ENCODE assay signal across 27 cellular contexts in the genomic region with DNA sequence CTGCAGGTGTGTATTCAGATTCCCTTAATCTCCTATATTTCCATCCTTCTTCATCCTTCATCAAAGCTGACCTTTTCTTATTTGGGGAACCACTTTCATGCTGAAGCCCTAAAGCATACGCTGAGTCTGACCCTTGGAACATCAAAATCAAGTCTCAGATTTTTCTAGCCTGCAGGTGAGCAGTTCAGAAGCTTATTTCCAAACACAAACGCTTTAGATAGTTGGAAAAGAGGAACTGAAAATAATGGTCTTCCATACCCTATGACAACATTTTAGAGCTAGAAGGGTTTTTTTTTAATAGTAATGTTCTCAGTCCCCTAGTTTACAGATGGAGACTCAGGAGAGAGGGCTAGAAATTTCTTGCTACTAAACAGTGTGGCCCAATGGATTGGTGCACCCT. TPM values are rescaled to one million over a fixed set of nuclear protein-coding genes. Genes with fewer than 3 reads are reported as not detected.
DNase-seq lines count a peak whose midpoint lies in the region; ATAC-seq and TF ChIP-seq lines count a peak whose summit lies in the region.
"Had no signal": no experiment of that assay in that cellular context is flagged by ENCODE, and none has a peak within 500 bp of the region (broad histone marks: within the 10 kb centered on the region; RNA-seq: fewer than 3 reads in every experiment).

No MANE protein-coding gene starts in this region.

- peaks cover 27% of the 10 kb centered on the region for H3F3A ChIP-seq in neural progenitor cell (ENCODE audit: low read depth)

- peak overlapping the region; percentile 34 for H3K4me3 Mint-ChIP-seq in activated naive CD4-positive, alpha-beta T cell treated with anti-CD3 and anti-CD28 coated beads, Interleukin-2, amount 10 ng/mL, durations not matched to agents 7 days and 5 days
- H3K4me3 Mint-ChIP-seq in activated T-helper 2 cell treated with anti-CD3 and anti-CD28 coated beads, Interferon-gamma antibody, Interleukin-2, Interleukin-4, amounts not matched to agents 10 μg/mL and 5 μg/mL and 100 μg/mL, durations not matched to agents 14 hours and 24 hours and 36 hours (ENCODE audit: low read depth) = peak overlapping the region; percentile 37
- peak overlapping the region; percentile 86 for H3K4me3 Mint-ChIP-seq in neural progenitor cell

- H3K27me3 ChIP-seq in Karpas-422 (ENCODE audit: low read length) (no peaks in the 10 kb centered on the region), neural progenitor cell (no peaks in the 10 kb centered on the region)
- H3K27me3 ChIP-seq: BE2C, upper lobe of left lung had no signal

- CTCF ChIA-PET in activated naive CD4-positive, alpha-beta T cell treated with anti-CD3 and anti-CD28 coated beads, Interleukin-2, amount 10 ng/mL, durations not matched to agents 7 days and 5 days (lab: Charles Lee) = interaction anchor here (1.3 to 1.5 kb wide), 2 partner anchors 16 to 188 kb away, joined by 3 to 4 read pairs; no protein-coding TSS in a partner anchor

- H3K9me3 ChIP-seq in Karpas-422 (ENCODE audit: low read length) (no peaks in the 10 kb centered on the region), neural progenitor cell (ENCODE audit: low read depth) (no peaks in the 10 kb centered on the region)
- H3K9me3 ChIP-seq: BE2C, upper lobe of left lung had no signal

- H3K4me1 ChIP-seq in Karpas-422 (ENCODE audit: low read length) (peaks cover 26% of the 10 kb centered on the region), neural progenitor cell (peaks cover 12% of the 10 kb centered on the region)
- H3K4me1 ChIP-seq: BE2C had no signal

- no peak for DNase-seq in activated naive CD4-positive, alpha-beta T cell treated with anti-CD3 and anti-CD28 coated beads, Interleukin-2, amount 10 ng/mL, durations not matched to agents 7 days and 5 days
- DNase-seq in activated naive CD4-positive, alpha-beta T cell treated with anti-CD3 and anti-CD28 coated beads, Interleukin-2, amount 50 U/mL, for 72 hours (ENCODE audit: low spot score in 2 of 2) = no peak
- DNase-seq in Karpas-422 = no peak
- no peak for DNase-seq in activated T-helper 2 cell treated with anti-CD3 and anti-CD28 coated beads, Interferon-gamma antibody, Interleukin-2, Interleukin-4, amounts not matched to agents 10 μg/mL and 5 μg/mL and 100 μg/mL, durations not matched to agents 14 hours and 24 hours and 36 hours (ENCODE audit: low spot score)
- no peak for DNase-seq in neural progenitor cell (ENCODE audit: low spot score)
- DNase-seq in stimulated activated CD4-positive, alpha-beta T cell treated with anti-CD3 and anti-CD28 coated beads, Interleukin-4, amount 100 ng/mL, for 1 hour = no peak
- no peak for DNase-seq in stimulated activated CD4-positive, alpha-beta T cell treated with anti-CD3 and anti-CD28 coated beads, Interleukin-2, amount 100 ng/mL, for 24 hours
- DNase-seq: activated CD4-positive, alpha-beta T cell treated with anti-CD3 and anti-CD28 coated beads for 36 hours; activated CD8-positive, alpha-beta memory T cell treated with anti-CD3 and anti-CD28 coated beads for 24 hours; activated naive CD4-positive, alpha-beta T cell; amniotic stem cell; BE2C; islet precursor cell; Kasumi-1; left ventricle myocardium superior; NCI-H1092; NCI-H1694 treated with DMSO at 0.1 percent for 48 hours; NCI-H524 treated with DMSO at 0.1 percent for 48 hours; right cardiac atrium; stimulated activated CD4-positive, alpha-beta T cell treated with anti-CD3 and anti-CD28 coated beads, Interleukin-2, amount 100 ng/mL, for 48 hours; substantia nigra; T-helper 2 cell; upper lobe of left lung had no signal

- H2AFZ ChIP-seq in Karpas-422 (ENCODE audit: low read length) (no peak overlapping the region), neural progenitor cell (replicated peaks) (no peak overlapping the region)

- peaks cover 28% of the 10 kb centered on the region for H3K4me1 Mint-ChIP-seq in activated naive CD4-positive, alpha-beta T cell treated with anti-CD3 and anti-CD28 coated beads, Interleukin-2, amount 10 ng/mL, durations not matched to agents 7 days and 5 days
- H3K4me1 Mint-ChIP-seq in activated T-helper 2 cell treated with anti-CD3 and anti-CD28 coated beads, Interferon-gamma antibody, Interleukin-2, Interleukin-4, amounts not matched to agents 10 μg/mL and 5 μg/mL and 100 μg/mL, durations not matched to agents 14 hours and 24 hours and 36 hours (ENCODE audit: low read depth) = peaks cover 32% of the 10 kb centered on the region
- H3K4me1 Mint-ChIP-seq in neural progenitor cell = peaks cover 25% of the 10 kb centered on the region

- H4K20me1 ChIP-seq in Karpas-422 (ENCODE audit: insufficient read depth, low read depth, low read length) = no peaks in the 10 kb centered on the region
- H4K20me1 ChIP-seq in neural progenitor cell (ENCODE audit: low read depth) = peaks cover 4% of the 10 kb centered on the region

- intact Hi-C loops in activated T-helper 2 cell treated with anti-CD3 and anti-CD28 coated beads, Interferon-gamma antibody, Interleukin-2, Interleukin-4, amounts not matched to agents 10 μg/mL and 5 μg/mL and 100 μg/mL, durations not matched to agents 14 hours and 24 hours and 36 hours (cut with micrococcal nuclease) = no loop called here

- peaks cover 15% of the 10 kb centered on the region for H3K36me3 Mint-ChIP-seq in activated naive CD4-positive, alpha-beta T cell treated with anti-CD3 and anti-CD28 coated beads, Interleukin-2, amount 10 ng/mL, durations not matched to agents 7 days and 5 days
- peaks cover 22 to 25% of the 10 kb centered on the region in 2 donors for H3K36me3 Mint-ChIP-seq in activated naive CD4-positive, alpha-beta T cell treated with anti-CD3 and anti-CD28 coated beads, Interleukin-2, amount 50 U/mL, for 72 hours
- peaks cover 32% of the 10 kb centered on the region for H3K36me3 Mint-ChIP-seq in activated T-helper 2 cell treated with anti-CD3 and anti-CD28 coated beads, Interferon-gamma antibody, Interleukin-2, Interleukin-4, amounts not matched to agents 10 μg/mL and 5 μg/mL and 100 μg/mL, durations not matched to agents 14 hours and 24 hours and 36 hours (ENCODE audit: low read depth)
- peaks cover 2% of the 10 kb centered on the region for H3K36me3 Mint-ChIP-seq in neural progenitor cell

- H3K27ac ChIP-seq in Karpas-422 (ENCODE audit: low read length) (no peak overlapping the region), neural progenitor cell (no peak overlapping the region)
- H3K27ac ChIP-seq: HL-60, parathyroid adenoma, SK-N-MC, upper lobe of left lung had no signal

- H3K9ac ChIP-seq in Karpas-422 (ENCODE audit: low read length) (no peak overlapping the region), neural progenitor cell (no peak overlapping the region)
- H3K9ac ChIP-seq: parathyroid adenoma had no signal

- H3K36me3 ChIP-seq in Karpas-422 (ENCODE audit: insufficient read depth, low read length) (peaks cover 4% of the 10 kb centered on the region; the same call in 1 of the 2 replicates), neural progenitor cell (no peaks in the 10 kb centered on the region)
- H3K36me3 ChIP-seq: BE2C, upper lobe of left lung had no signal

- H3K27me3 Mint-ChIP-seq in activated naive CD4-positive, alpha-beta T cell treated with anti-CD3 and anti-CD28 coated beads, Interleukin-2, amount 10 ng/mL, durations not matched to agents 7 days and 5 days = no peaks in the 10 kb centered on the region
- H3K27me3 Mint-ChIP-seq in activated T-helper 2 cell treated with anti-CD3 and anti-CD28 coated beads, Interferon-gamma antibody, Interleukin-2, Interleukin-4, amounts not matched to agents 10 μg/mL and 5 μg/mL and 100 μg/mL, durations not matched to agents 14 hours and 24 hours and 36 hours (ENCODE audit: low read depth) = no peaks in the 10 kb centered on the region
- peaks cover 4% of the 10 kb centered on the region for H3K27me3 Mint-ChIP-seq in neural progenitor cell (ENCODE audit: insufficient read depth, low read depth)
- H3K27me3 Mint-ChIP-seq: activated CD4-positive, alpha-beta T cell treated with anti-CD3 and anti-CD28 coated beads for 36 hours had no signal

- H3K4me3 ChIP-seq in Karpas-422 (ENCODE audit: low read length) (0 out of 2 replicates have a peak overlapping the region, but pooled peaks have one; percentile 86), neural progenitor cell (no peak overlapping the region)
- H3K4me3 ChIP-seq: SK-N-MC, upper lobe of left lung had no signal

- peak overlapping the region; percentile 93 for H3K4me2 ChIP-seq in Karpas-422 (ENCODE audit: low read depth, low read length, poor library complexity, severe bottlenecking)
- no peak overlapping the region for H3K4me2 ChIP-seq in neural progenitor cell

- H3K27ac Mint-ChIP-seq in activated naive CD4-positive, alpha-beta T cell treated with anti-CD3 and anti-CD28 coated beads, Interleukin-2, amount 10 ng/mL, durations not matched to agents 7 days and 5 days = no peak overlapping the region
- no peak overlapping the region for H3K27ac Mint-ChIP-seq in activated naive CD4-positive, alpha-beta T cell treated with anti-CD3 and anti-CD28 coated beads, Interleukin-2, amount 50 U/mL, for 72 hours
- no peak overlapping the region for H3K27ac Mint-ChIP-seq in activated T-helper 2 cell treated with anti-CD3 and anti-CD28 coated beads, Interferon-gamma antibody, Interleukin-2, Interleukin-4, amounts not matched to agents 10 μg/mL and 5 μg/mL and 100 μg/mL, durations not matched to agents 14 hours and 24 hours and 36 hours
- no peak overlapping the region for H3K27ac Mint-ChIP-seq in neural progenitor cell
- H3K27ac Mint-ChIP-seq: activated CD4-positive, alpha-beta T cell treated with anti-CD3 and anti-CD28 coated beads for 36 hours had no signal

- peaks cover 42% of the 10 kb centered on the region for H3K79me2 ChIP-seq in Karpas-422 (ENCODE audit: low read length)
- H3K79me2 ChIP-seq in neural progenitor cell (ENCODE audit: low read depth) = peaks cover 18% of the 10 kb centered on the region

- no peaks in the 10 kb centered on the region for H3K9me3 Mint-ChIP-seq in activated naive CD4-positive, alpha-beta T cell treated with anti-CD3 and anti-CD28 coated beads, Interleukin-2, amount 10 ng/mL, durations not matched to agents 7 days and 5 days
- H3K9me3 Mint-ChIP-seq in activated naive CD4-positive, alpha-beta T cell treated with anti-CD3 and anti-CD28 coated beads, Interleukin-2, amount 50 U/mL, for 72 hours = no peaks in the 10 kb centered on the region
- no peaks in the 10 kb centered on the region for H3K9me3 Mint-ChIP-seq in activated T-helper 2 cell treated with anti-CD3 and anti-CD28 coated beads, Interferon-gamma antibody, Interleukin-2, Interleukin-4, amounts not matched to agents 10 μg/mL and 5 μg/mL and 100 μg/mL, durations not matched to agents 14 hours and 24 hours and 36 hours
- no peaks in the 10 kb centered on the region for H3K9me3 Mint-ChIP-seq in neural progenitor cell

- TF ChIP-seq CTCF in neural progenitor cell (IDR thresholded peaks at IDR 0.05) = no peak

- no peak for ATAC-seq in activated naive CD4-positive, alpha-beta T cell treated with anti-CD3 and anti-CD28 coated beads, Interleukin-2, amount 50 U/mL, for 72 hours
- ATAC-seq in GM18909 (IDR thresholded peaks at IDR 0.05; ENCODE audit: poor library complexity, unreplicated experiment) = no peak
- ATAC-seq: activated CD4-positive, alpha-beta T cell treated with anti-CD3 and anti-CD28 coated beads for 36 hours; left ventricle myocardium superior; right cardiac atrium had no signal

- H3K9me2 ChIP-seq in Karpas-422 (replicated peaks; ENCODE audit: insufficient read depth, low read length) = no peaks in the 10 kb centered on the region

RNA-seq across cellular contexts. Expression of gene AGK, which starts 1.6 kb away (rescaled TPM):
- total RNA-seq in activated naive CD4-positive, alpha-beta T cell treated with anti-CD3 and anti-CD28 coated beads, Interleukin-2, amount 50 U/mL, for 72 hours = 10 to 100 TPM; 30.4 to 40.6 TPM
- 48.9 and 53.0 TPM in 2 replicates for total RNA-seq in Karpas-422 (2014; rRNA removed; shearing (Covaris generic); ENCODE audit: low replicate concordance)
- total RNA-seq in activated T-helper 2 cell treated with anti-CD3 and anti-CD28 coated beads, Interferon-gamma antibody, Interleukin-2, Interleukin-4, amounts not matched to agents 10 μg/mL and 5 μg/mL and 100 μg/mL, durations not matched to agents 14 hours and 24 hours and 36 hours = 144 and 147 TPM in 2 replicates
- total RNA-seq in neural progenitor cell (ENCODE audit: low replicate concordance) = 32.7 and 42.6 TPM in 2 replicates

Comparison
In these comparisons a context has a peak if more than half of its experiments do, and no peak if none do; other contexts are left out.
1. H3K4me3 Mint-ChIP-seq: peak in every context shown above with its lines; median percentile 86 in neural progenitor cell; 37 in activated T-helper 2 cell treated with anti-CD3 and anti-CD28 coated beads, Interferon-gamma antibody, Interleukin-2, Interleukin-4, amounts not matched to agents 10 μg/mL and 5 μg/mL and 100 μg/mL, durations not matched to agents 14 hours and 24 hours and 36 hours; 34 in activated naive CD4-positive, alpha-beta T cell treated with anti-CD3 and anti-CD28 coated beads, Interleukin-2, amount 10 ng/mL, durations not matched to agents 7 days and 5 days.